Comparison of ENCODE assay signal across 1 cellular context in the genomic region with DNA sequence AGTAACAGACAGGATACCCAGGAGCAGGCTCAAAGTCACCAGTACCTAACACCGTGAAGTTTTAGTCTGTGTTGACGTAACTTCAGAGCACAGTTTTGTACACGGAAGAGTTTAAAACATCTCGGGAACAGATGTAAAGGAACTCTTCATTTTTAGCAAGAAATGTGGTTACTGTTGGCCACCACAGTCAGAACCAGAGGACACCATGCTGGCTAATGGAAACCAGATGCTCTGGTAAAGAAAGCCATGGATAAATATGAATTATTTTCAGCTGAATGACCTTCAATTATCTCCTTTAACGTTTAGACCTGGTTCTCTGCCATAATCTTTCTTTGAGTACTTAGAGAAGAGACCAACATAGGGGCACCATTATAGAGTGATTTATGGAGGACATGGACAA.
TF ChIP-seq lines count a peak whose summit lies in the region.

No MANE protein-coding gene starts in this region.

TF ChIP-seq in IMR-90, 13 proteins besides CTCF, POLR2A, EP300 and RAD21 (continued from another document):
- TF ChIP-seq, protein P1, sequence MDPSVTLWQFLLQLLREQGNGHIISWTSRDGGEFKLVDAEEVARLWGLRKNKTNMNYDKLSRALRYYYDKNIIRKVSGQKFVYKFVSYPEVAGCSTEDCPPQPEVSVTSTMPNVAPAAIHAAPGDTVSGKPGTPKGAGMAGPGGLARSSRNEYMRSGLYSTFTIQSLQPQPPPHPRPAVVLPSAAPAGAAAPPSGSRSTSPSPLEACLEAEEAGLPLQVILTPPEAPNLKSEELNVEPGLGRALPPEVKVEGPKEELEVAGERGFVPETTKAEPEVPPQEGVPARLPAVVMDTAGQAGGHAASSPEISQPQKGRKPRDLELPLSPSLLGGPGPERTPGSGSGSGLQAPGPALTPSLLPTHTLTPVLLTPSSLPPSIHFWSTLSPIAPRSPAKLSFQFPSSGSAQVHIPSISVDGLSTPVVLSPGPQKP (IDR thresholded peaks at IDR 0.05; ENCODE audit: borderline replicate concordance, low read depth, low read length): no peak
- TF ChIP-seq RCOR1 (IDR thresholded peaks at IDR 0.05; ENCODE audit: insufficient replicate concordance, low read length) (no peak), NFE2L2 (IDR thresholded peaks at IDR 0.05; ENCODE audit: low read depth, low read length) (no peak), MXI1 (IDR thresholded peaks at IDR 0.05; ENCODE audit: borderline replicate concordance, low read depth, low read length) (no peak), CHD1 (IDR thresholded peaks at IDR 0.05; ENCODE audit: low read depth, low read length) (no peak)
